9 cellular contexts compared by ENCODE assay signal in the genomic region with DNA sequence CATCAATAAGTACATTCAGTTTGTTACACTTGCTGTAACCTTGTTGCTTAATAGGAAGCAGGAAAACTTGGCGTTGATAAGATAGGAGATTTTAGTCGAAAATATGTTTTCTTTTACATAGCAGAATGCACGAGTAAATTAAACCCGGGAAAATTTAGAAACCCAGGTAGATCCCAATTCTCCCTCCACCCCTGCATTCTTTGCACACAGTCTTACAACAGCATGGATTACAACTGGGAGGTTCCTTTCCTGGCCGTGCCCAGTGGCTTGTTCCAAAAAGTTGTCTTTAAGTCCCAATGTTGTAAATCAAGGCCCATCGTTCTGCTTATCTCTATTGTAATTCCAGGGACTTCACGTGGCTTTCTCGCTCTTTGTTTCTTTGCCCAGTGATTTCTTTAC. TPM values are rescaled to one million over a fixed set of nuclear protein-coding genes. Genes with fewer than 3 reads are reported as not detected.
DNase-seq lines count a peak whose midpoint lies in the region; ATAC-seq, FAIRE-seq and TF ChIP-seq lines count a peak whose summit lies in the region.
"Had no signal": no experiment of that assay in that cellular context is flagged by ENCODE, and none has a peak within 500 bp of the region (broad histone marks: within the 10 kb centered on the region; RNA-seq: fewer than 3 reads in every experiment).

No MANE protein-coding gene starts in this region.

- H3K36me3 ChIP-seq in GM12878 (ENCODE audit: control insufficient read depth in 2 of 2, insufficient read depth in 2 of 2, low read length in 1 of 2) (no peaks in the 10 kb centered on the region), right lobe of liver (no peaks in the 10 kb centered on the region), transverse colon (no peaks in the 10 kb centered on the region)

- intact Hi-C loops in GM12878 (cut with micrococcal nuclease; ENCODE audit: unreplicated experiment) = loop anchor here (5.0 to 10.0 kb wide), 2 partner anchors 111 to 714 kb away; no protein-coding TSS in a partner anchor
- intact Hi-C loops in right lobe of liver (cut with DNase I) = loop anchor here in 1 of 2 donors (10.0 kb wide), 1 partner anchor 214 kb away; no protein-coding TSS in a partner anchor
- intact Hi-C loops in transverse colon (cut with DNase I; ENCODE audit: low total_unique reads) = no loop called here

- no peaks in the 10 kb centered on the region for H3K27me3 Mint-ChIP-seq in activated naive CD4-positive, alpha-beta T cell treated with anti-CD3 and anti-CD28 coated beads, Interleukin-2, amount 50 U/mL, for 24 hours

- POLR2A ChIA-PET in GM12878 (lab: Charles Lee) = interaction anchor here (0.6 kb wide), 1 partner anchor 292 kb away, joined by 6 read pairs; no protein-coding TSS in a partner anchor

- no peaks in the 10 kb centered on the region for H3K79me2 ChIP-seq in GM12878 (ENCODE audit: control insufficient read depth, insufficient read depth, low read length)

- no peak for FAIRE-seq in GM12878 (lab: Jason Lieb, UNC)
- FAIRE-seq: G401.6 had no signal

- H3K4me3 Mint-ChIP-seq in activated naive CD4-positive, alpha-beta T cell treated with anti-CD3 and anti-CD28 coated beads, Interleukin-2, amount 50 U/mL, for 24 hours = peak overlapping the region; percentile 84

- no TSS peak for BruUV-seq in GM12878 (replicated peaks; lab: Mats Ljungman, UMichigan)

- H3K4me1 ChIP-seq in GM12878 (ENCODE audit: control insufficient read depth, insufficient read depth, low read length) (peaks cover 10% of the 10 kb centered on the region), right lobe of liver (peaks cover 0 to 15% (median 0%) of the 10 kb centered on the region in 4 donors), transverse colon (peaks cover 14 to 36% (median 19%) of the 10 kb centered on the region in 4 donors)

- no peak for DNase-seq in activated naive CD4-positive, alpha-beta T cell (lab: John Stamatoyannopoulos, UW)
- DNase-seq in GM12878 (ENCODE audit: low read depth, low spot score) (no peak), right lobe of liver (no peak), transverse colon (no peak), KBM-7 (no peak)
- DNase-seq in stimulated activated CD8-positive, alpha-beta memory T cell treated with anti-CD3 and anti-CD28 coated beads, Interleukin-4, amount 100 ng/mL, for 48 hours = no peak

- CTCF ChIA-PET in GM12878 (lab: Yijun Ruan, JAX) = interaction anchor here (5.5 kb wide), 1 partner anchor 277 kb away, joined by 46 read pairs; no protein-coding TSS in a partner anchor

- no peak overlapping the region for H3K27ac ChIP-seq in GM12878 (ENCODE audit: control insufficient read depth, insufficient read depth)
- H3K27ac ChIP-seq in right lobe of liver = peak overlapping the region; percentile 66 to 68 (median 67)
- H3K27ac ChIP-seq in transverse colon = peak overlapping the region; percentile 88 to 96 (median 94)

- H3K4me1 Mint-ChIP-seq in activated naive CD4-positive, alpha-beta T cell treated with anti-CD3 and anti-CD28 coated beads, Interleukin-2, amount 50 U/mL, for 24 hours = peaks cover 29% of the 10 kb centered on the region

- peak overlapping the region; percentile 89 for H2AFZ ChIP-seq in GM12878 (ENCODE audit: control insufficient read depth, low read depth, low read length)

- TF ChIP-seq EP300 in GM12878 (IDR thresholded peaks at IDR 0.05; ENCODE audit: borderline replicate concordance in 1 of 2, control insufficient read depth in 1 of 2, low read depth in 2 of 2, low read length in 2 of 2) = no peak
- no peak for TF ChIP-seq EP300 in transverse colon (IDR thresholded peaks at IDR 0.05; ENCODE audit: low read depth)

- ATAC-seq in GM12878 (no peak), right lobe of liver (no peak), GM21825 (IDR thresholded peaks at IDR 0.05; ENCODE audit: unreplicated experiment) (no peak)

- RAD21 ChIA-PET in GM12878 (lab: Charles Lee; ENCODE audit: unreplicated experiment) = interaction anchor here (1.0 to 1.5 kb wide), 2 partner anchors 291 to 500 kb away, joined by 3 to 5 read pairs; no protein-coding TSS in a partner anchor

- H3K4me3 ChIP-seq in GM12878 (peak overlapping the region; percentile 87; the same call in 1 of the 2 replicates), right lobe of liver (peak overlapping the region; percentile 53 to 75 (median 68)), transverse colon (peak overlapping the region; percentile 70 to 87 (median 78))

- no peak for TF ChIP-seq CTCF in GM12878 (IDR thresholded peaks at IDR 0.05 in 2 of 3, conservative IDR thresholded peaks at IDR 0.05 in 1 of 3; ENCODE audit: control insufficient read depth in 2 of 3, extremely low read depth in 1 of 3, insufficient read depth in 1 of 3, low read depth in 3 of 3, low read length in 3 of 3)
- TF ChIP-seq CTCF in right lobe of liver (IDR thresholded peaks at IDR 0.05) = no peak
- no peak for TF ChIP-seq CTCF in transverse colon (IDR thresholded peaks at IDR 0.05)

- no peak for TF ChIP-seq POLR2A in GM12878 (IDR thresholded peaks at IDR 0.05; ENCODE audit: low read depth, low read length)
- no peak for TF ChIP-seq POLR2A in right lobe of liver (IDR thresholded peaks at IDR 0.05)
- no peak for TF ChIP-seq POLR2A in transverse colon (IDR thresholded peaks at IDR 0.05)

- SMC1A ChIA-PET in GM12878 (lab: Charles Lee; ENCODE audit: uncharacterized antibody, unreplicated experiment) = interaction anchor here (0.6 kb wide), 1 partner anchor 368 kb away, joined by 3 read pairs; no protein-coding TSS in a partner anchor

- no peaks in the 10 kb centered on the region for H3K9me3 Mint-ChIP-seq in activated naive CD4-positive, alpha-beta T cell treated with anti-CD3 and anti-CD28 coated beads, Interleukin-2, amount 50 U/mL, for 24 hours

- no peak for TF ChIP-seq RAD21 in GM12878 (IDR thresholded peaks at IDR 0.05; ENCODE audit: insufficient read depth, low read depth, low read length)

- no peak overlapping the region for H3K27ac Mint-ChIP-seq in activated naive CD4-positive, alpha-beta T cell treated with anti-CD3 and anti-CD28 coated beads, Interleukin-2, amount 50 U/mL, for 24 hours

- peak overlapping the region; percentile 58; the same call in 1 of the 2 replicates for H3K9ac ChIP-seq in GM12878 (ENCODE audit: control insufficient read depth, insufficient read depth, low read length)

- no peaks in the 10 kb centered on the region for H4K20me1 ChIP-seq in GM12878 (ENCODE audit: control insufficient read depth, insufficient read depth)

- H3K9me3 ChIP-seq in GM12878 (replicated peaks; ENCODE audit: control insufficient read depth, insufficient read depth, low read length) = no peaks in the 10 kb centered on the region
- H3K9me3 ChIP-seq in right lobe of liver = no peaks in the 10 kb centered on the region
- H3K9me3 ChIP-seq in transverse colon = no peaks in the 10 kb centered on the region

- no peaks in the 10 kb centered on the region for H3K36me3 Mint-ChIP-seq in activated naive CD4-positive, alpha-beta T cell treated with anti-CD3 and anti-CD28 coated beads, Interleukin-2, amount 50 U/mL, for 24 hours

- 62% methylated on average over 8 of the region's 8 CpGs for WGBS in GM12878 (ENCODE audit: insufficient coverage, insufficient replicate concordance, low lambda C conversion rate, missing lambda C conversion rate)
- WGBS in right lobe of liver (ENCODE audit: insufficient coverage, low coverage, low lambda C conversion rate, missing lambda C conversion rate) = 23% methylated on average over 8 of the region's 8 CpGs
- WGBS in transverse colon (ENCODE audit: low coverage in 1 of 2), 2 donors = 25 to 27% methylated on average over 8 of the region's 8 CpGs

- H3K27me3 ChIP-seq in GM12878 (replicated peaks in 1 of 2; ENCODE audit: control insufficient read depth in 2 of 2, insufficient read depth in 2 of 2, low read length in 1 of 2) (no peaks in the 10 kb centered on the region), right lobe of liver (no peaks in the 10 kb centered on the region), transverse colon (no peaks in the 10 kb centered on the region)

- peak overlapping the region; percentile 94 for H3K4me2 ChIP-seq in GM12878 (ENCODE audit: control insufficient read depth, insufficient read depth)

- in situ Hi-C loops in GM12878 (cut with MboI) = no loop called here
- in situ Hi-C loops in transverse colon (cut with MboI; ENCODE audit: low pct_ligation_motif_present in 1 of 4, low pct_unique_long_range_greater_than_20kb in 1 of 4, low sequenced_read_pairs in 3 of 4) = no loop called here
- in situ Hi-C loops in KBM-7 (cut with MboI; ENCODE audit: low pct_unique_long_range_greater_than_20kb, low sequenced_read_pairs) = no loop called here

TF ChIP-seq in GM12878, 131 proteins besides CTCF, POLR2A, EP300 and RAD21:
- TF ChIP-seq FOXK2 (IDR thresholded peaks at IDR 0.05) (no peak), ZNF274 (IDR thresholded peaks at IDR 0.05; ENCODE audit: insufficient read depth, insufficient read length) (no peak)

RNA-seq across cellular contexts. Expression of a gene that starts 1.1 kb away (rescaled TPM):
- total RNA-seq in GM12878 (2013; cell fraction: nucleolus; rRNA removed) = 17.5 and 23.3 TPM in 2 replicates
- total RNA-seq in GM12878 (2014; rRNA removed) (4.0 and 5.8 TPM in 2 replicates), GM12878 (2014; rRNA removed; fragmentation: Illumina TruSeq; extraction: Trizol) (4.8 and 6.2 TPM in 2 replicates), GM12878 (2021) (5.5 and 6.4 TPM in 2 replicates), right lobe of liver (10 to 100 TPM; 14.2 to 23.4 (median 17.3) TPM), transverse colon (10 to 100 TPM in 3 of 4 donors, 1 to 10 TPM in 1; 1.6 to 14.7 (median 12.0) TPM)
- polyA plus RNA-seq in GM12878 (2011; ENCODE audit: low read depth) = 0.76 TPM
- polyA plus RNA-seq in GM12878 (2011; rRNA removed) (35.4 and 70.7 TPM in 2 replicates), GM12878 (2014; fragmentation: Illumina TruSeq; extraction: Trizol) (5.1 and 6.9 TPM in 2 replicates), GM12878 (2014; fragmentation: Nextera tagmentation; extraction: Ambion mirVana) (under 1 TPM; 0.47 to 0.93 TPM), GM12878 (2014; rRNA removed) (3.0 and 3.5 TPM in 2 replicates), GM12878 (2016; fragmentation: Nextera tagmentation; extraction: Ambion mirVana) (1 to 10 TPM in 1 of 2 experiments, under 1 TPM in 1; 0.63 to 1.6 TPM)
- polyA plus RNA-seq in GM12878 (2011; cell fraction: cytosol; rRNA removed) = 10.3 and 11.8 TPM in 2 replicates
- 11.5 and 14.2 TPM in 2 replicates for polyA plus RNA-seq in GM12878 (2011; cell fraction: nucleus; rRNA removed)
- polyA plus RNA-seq in GM12878 (2012) = 1.4 and 2.0 TPM in 2 replicates
- polyA minus RNA-seq in GM12878 (2011; rRNA and poly(A)+ RNA removed) = 19.5 and 25.2 TPM in 2 replicates
- 8.2 and 11.3 TPM in 2 replicates for polyA minus RNA-seq in GM12878 (2011; cell fraction: cytosol; rRNA and poly(A)+ RNA removed)
- polyA minus RNA-seq in GM12878 (2011; cell fraction: nucleus; rRNA and poly(A)+ RNA removed) = 12.3 and 20.5 TPM in 2 replicates
